In the genomic region with DNA sequence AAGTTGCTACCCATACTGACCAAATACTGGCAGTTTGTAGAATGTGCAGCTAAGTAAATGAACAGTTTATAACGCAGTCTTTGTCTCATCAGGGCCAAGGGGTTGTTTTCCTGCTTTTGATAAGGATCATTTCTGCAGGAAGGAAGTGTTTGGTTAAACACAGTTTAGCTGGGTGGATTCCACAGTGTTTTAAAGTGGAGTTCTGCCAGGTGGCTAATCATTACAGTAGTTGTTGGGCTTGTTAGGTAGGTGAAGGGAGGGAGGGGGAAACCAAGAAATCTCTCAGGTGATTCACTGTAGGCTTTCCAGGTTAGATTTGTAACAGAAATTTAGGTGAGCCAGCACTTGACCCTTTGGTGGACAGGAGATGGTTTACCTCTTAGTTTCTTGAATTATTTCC, we compare ENCODE assay signal across 9 cellular contexts. TPM values are rescaled to one million over a fixed set of nuclear protein-coding genes. Genes with fewer than 3 reads are reported as not detected.
DNase-seq lines count a peak whose midpoint lies in the region; ATAC-seq, FAIRE-seq and TF ChIP-seq lines count a peak whose summit lies in the region.
"Had no signal": no experiment of that assay in that cellular context is flagged by ENCODE, and none has a peak within 500 bp of the region (broad histone marks: within the 10 kb centered on the region; RNA-seq: fewer than 3 reads in every experiment).

No MANE protein-coding gene starts in this region.

- peaks cover 36 to 44% (median 38%) of the 10 kb centered on the region in 3 donors for H3K4me1 Mint-ChIP-seq in T-cell

- ATAC-seq in heart right ventricle, result peak in 5 of 8 donors; percentile 3 to 24 (median 11)
- ATAC-seq in T-cell (replicated peaks in 1 of 4), result peak in 3 of 4 experiments; percentile 51 to 78 (median 53)
- ATAC-seq in upper lobe of left lung (ENCODE audit: low FRiP score in 2 of 2), result peak; percentile 13 to 89
- no peak for ATAC-seq in sciatic nerve

- no peaks in the 10 kb centered on the region for H3K9me3 Mint-ChIP-seq in T-cell

- no peak for TF ChIP-seq CTCF in heart right ventricle (IDR thresholded peaks at IDR 0.05)
- no peak for TF ChIP-seq CTCF in kidney (IDR thresholded peaks at IDR 0.05; ENCODE audit: borderline replicate concordance, extremely low read depth, insufficient read depth)
- TF ChIP-seq CTCF in upper lobe of left lung (IDR thresholded peaks at IDR 0.05), result no peak

- POLR2A ChIA-PET in T-cell (lab: Charles Lee), result interaction anchor here in 1 of 2 donors (0.8 kb wide), 1 partner anchor 12 kb away, joined by 4 read pairs; no protein-coding TSS in a partner anchor

- H3K27me3 Mint-ChIP-seq in T-cell, result no peaks in the 10 kb centered on the region

- CTCF ChIA-PET in T-cell (lab: Charles Lee), result no interaction called here

- peaks cover 27% of the 10 kb centered on the region for H3K36me3 Mint-ChIP-seq in T-cell

- H3K27ac ChIP-seq in heart right ventricle (peak overlapping the region in 9 of 10 donors; percentile 9 to 83 (median 69)), kidney (ENCODE audit: low read depth in 2 of 2, low read length in 2 of 2) (peak overlapping the region; percentile 93 to 95), upper lobe of left lung (peak overlapping the region; percentile 54 to 79 (median 70))

- peak in 2 of 4 donors; percentile 48 to 91 for TF ChIP-seq EP300 in upper lobe of left lung (IDR thresholded peaks at IDR 0.05)

- intact Hi-C loops in heart right ventricle (cut with DNase I) (loop anchor here in 3 of 10 donors (1.0 to 10.0 kb wide), 3 partner anchors 14 to 55 kb away; no protein-coding TSS in a partner anchor), cardiac septum (cut with DNase I) (loop anchor here (2.0 kb wide), 1 partner anchor 16 kb away; no protein-coding TSS in a partner anchor), kidney (cut with DNase I) (no loop called here), sciatic nerve (cut with DNase I) (no loop called here)

- H3K9ac ChIP-seq in kidney (ENCODE audit: low read length in 2 of 2), result peak overlapping the region in 1 of 2 donors; percentile 75

- H3K4me3 ChIP-seq in heart right ventricle (no peak overlapping the region), kidney (ENCODE audit: low read length in 2 of 2) (peak overlapping the region in 1 of 2 donors; percentile 1), upper lobe of left lung (no peak overlapping the region)

- peak overlapping the region; percentile 42 to 65 for H3K27ac Mint-ChIP-seq in T-cell

- H3K36me3 ChIP-seq in heart right ventricle, result peaks cover 0 to 34% (median 4%) of the 10 kb centered on the region in 9 donors
- H3K36me3 ChIP-seq in kidney (ENCODE audit: control insufficient read depth in 1 of 2, insufficient read depth in 2 of 2, low read length in 2 of 2), result peaks cover 0 to 23% of the 10 kb centered on the region in 2 donors
- H3K36me3 ChIP-seq in upper lobe of left lung, result peaks cover 0 to 5% (median 2%) of the 10 kb centered on the region in 4 donors

- H3K4me1 ChIP-seq in heart right ventricle, result peaks cover 20 to 68% (median 54%) of the 10 kb centered on the region in 9 donors
- peaks cover 47 to 64% of the 10 kb centered on the region in 2 donors for H3K4me1 ChIP-seq in kidney (ENCODE audit: control insufficient read depth in 1 of 2, insufficient read depth in 1 of 2, low read depth in 1 of 2, low read length in 2 of 2)
- peaks cover 37 to 67% (median 47%) of the 10 kb centered on the region in 4 donors for H3K4me1 ChIP-seq in upper lobe of left lung

- TF ChIP-seq POLR2A in upper lobe of left lung (IDR thresholded peaks at IDR 0.05), result no peak

- WGBS in heart right ventricle, 2 donors, result 48 to 51% methylated on average over 1 of the region's 1 CpG
- 22 to 29% methylated on average over 1 of the region's 1 CpG for WGBS in upper lobe of left lung, 2 donors

- no peak for DNase-seq in heart right ventricle
- no peak for DNase-seq in cardiac septum (ENCODE audit: low spot score)
- no peak for DNase-seq in T-cell
- DNase-seq in kidney, result no peak
- DNase-seq in upper lobe of left lung, result peak in 1 of 2 donors; percentile 46
- no peak for DNase-seq in NCI-H2107 (lab: John Stamatoyannopoulos, UW)
- DNase-seq in sciatic nerve (ENCODE audit: low spot score), result no peak
- DNase-seq in AML-193 (lab: John Stamatoyannopoulos, UW), result no peak
- DNase-seq: COR-L47 had no signal

- peak overlapping the region in 1 of 3 donors; percentile 48 for H3K4me3 Mint-ChIP-seq in T-cell

- H3K27me3 ChIP-seq in heart right ventricle, result no peaks in the 10 kb centered on the region
- no peaks in the 10 kb centered on the region for H3K27me3 ChIP-seq in upper lobe of left lung

- H3K9me3 ChIP-seq in heart right ventricle (no peaks in the 10 kb centered on the region), kidney (ENCODE audit: control insufficient read depth in 1 of 2, low read length in 2 of 2) (no peaks in the 10 kb centered on the region), upper lobe of left lung (no peaks in the 10 kb centered on the region)

- peak; percentile 91 for FAIRE-seq in kidney (lab: Jason Lieb, UNC)

RNA-seq across cellular contexts. Expression of gene FNIP2, which starts 58.1 kb away (rescaled TPM):
- total RNA-seq in heart right ventricle, result 10 to 100 TPM; 34.1 to 89.7 (median 53.4) TPM
- 10 to 100 TPM in 1 of 2 donors, 1 to 10 TPM in 1; 8.5 to 17.8 TPM for polyA plus RNA-seq in heart right ventricle
- 38.5 TPM for total RNA-seq in cardiac septum
- total RNA-seq in T-cell, result 10 to 100 TPM in 3 of 5 donors, 1 to 10 TPM in 2; 6.7 to 11.1 (median 10.7) TPM
- total RNA-seq in kidney, result 65.1 TPM
- polyA plus RNA-seq in kidney (ENCODE audit: insufficient read depth, low read depth, low replicate concordance), result 13.2 TPM
- total RNA-seq in upper lobe of left lung, result 100 to 1,000 TPM in 1 of 6 donors, 10 to 100 TPM in 5; 70.4 to 103 (median 83.2) TPM
- total RNA-seq in sciatic nerve, result 48.7 TPM
